21 cellular contexts compared by ENCODE assay signal in the genomic region with DNA sequence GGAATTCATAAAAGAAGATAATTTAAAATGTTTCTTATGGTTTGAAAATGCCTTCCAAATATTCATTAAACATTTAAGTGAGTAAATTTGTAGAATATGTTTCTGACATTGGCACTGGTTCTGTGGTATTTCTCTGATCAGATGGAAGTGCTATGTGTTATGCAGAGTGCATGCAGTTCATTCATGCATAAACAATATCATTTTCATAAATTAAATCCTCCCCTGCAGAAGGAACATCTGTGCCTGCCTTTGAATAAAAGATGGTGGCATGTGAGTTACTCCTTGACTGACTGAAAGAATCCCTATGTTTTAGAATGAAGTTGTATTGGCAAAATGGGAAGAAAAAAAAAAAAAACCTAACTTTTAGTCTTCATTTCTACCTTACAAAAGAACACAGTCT. TPM values are rescaled to one million over a fixed set of nuclear protein-coding genes. Genes with fewer than 3 reads are reported as not detected.
DNase-seq lines count a peak whose midpoint lies in the region; ATAC-seq, FAIRE-seq and TF ChIP-seq lines count a peak whose summit lies in the region.
"Had no signal": no experiment of that assay in that cellular context is flagged by ENCODE, and none has a peak within 500 bp of the region (broad histone marks: within the 10 kb centered on the region; RNA-seq: fewer than 3 reads in every experiment).

No MANE protein-coding gene starts in this region.

- TF ChIP-seq CTCF in uterus (IDR thresholded peaks at IDR 0.05) = no peak

- peak; percentile 54 for FAIRE-seq in GM18507 (lab: Jason Lieb, UNC)
- FAIRE-seq: GM12892, GM19239, H1 had no signal

- no peak overlapping the region for H3K27ac ChIP-seq in uterus

- no peaks in the 10 kb centered on the region for H3K36me3 ChIP-seq in uterus
- H3K36me3 ChIP-seq: BE2C had no signal

- DNase-seq in DMS 273 treated with DMSO at 0.1 percent for 48 hours (lab: John Stamatoyannopoulos, UW) = peak; percentile 90
- DNase-seq in GM18507 (ENCODE audit: extremely low spot score, insufficient read length, low read depth) = no peak
- peak; percentile 88 for DNase-seq in NCI-H446 treated with DMSO at 0.1 percent for 48 hours (lab: John Stamatoyannopoulos, UW)
- DNase-seq in cerebellar cortex (ENCODE audit: low spot score) = peak; percentile 80
- no peak for DNase-seq in uterus
- no peak for DNase-seq in hepatic stellate cell (ENCODE audit: low spot score)
- DNase-seq: BE2C, DND-41, NCI-H1417 treated with DMSO at 0.1 percent for 48 hours, NCI-H2081, NCI-H510A, PC-3, RPMI8226, SHP77 had no signal

- H3K9me3 ChIP-seq in uterus = no peaks in the 10 kb centered on the region
- H3K9me3 ChIP-seq: BE2C had no signal

- TF ChIP-seq POLR2A in uterus (IDR thresholded peaks at IDR 0.05) = no peak

- H3K4me3 ChIP-seq in uterus = no peak overlapping the region

- intact Hi-C loops in uterus (cut with DNase I; ENCODE audit: low total_unique reads) = no loop called here

- peaks cover 0 to 32% of the 10 kb centered on the region in 2 donors for H3K27me3 ChIP-seq in uterus

- H3K4me1 ChIP-seq in uterus = no peaks in the 10 kb centered on the region
- H3K4me1 ChIP-seq: BE2C had no signal

- ATAC-seq in HG03097 (IDR thresholded peaks at IDR 0.05; ENCODE audit: low FRiP score, unreplicated experiment) = no peak
- ATAC-seq: HCT116, PC-3 had no signal

RNA-seq across cellular contexts. Expression of a gene that starts 5.9 kb away (rescaled TPM):
- not detected for total RNA-seq in uterus
- total RNA-seq: A673, H1, MCF 10A, PC-3 had no signal

RNA-seq across cellular contexts. Expression of a gene that starts 17.6 kb away (rescaled TPM):
- 1 to 10 TPM in 2 of 4 donors, not detected in 2; 1.5 to 2.6 TPM for total RNA-seq in uterus
- total RNA-seq: H1 had no signal

Comparison
In these comparisons a context has a peak if more than half of its experiments do, and no peak if none do; other contexts are left out.
1. DNase-seq: peak in DMS 273 treated with DMSO at 0.1 percent for 48 hours (single experiment), NCI-H446 treated with DMSO at 0.1 percent for 48 hours (single experiment) and cerebellar cortex (single experiment); none in GM18507 (single experiment), uterus (0 of 2) and hepatic stellate cell (single experiment).